ENCODE assay signal across 10 cellular contexts in genomic region chr7:130350945-130351663, GRCh38. TPM values are rescaled to one million over a fixed set of nuclear protein-coding genes. Genes with fewer than 3 reads are reported as not detected.
DNase-seq lines count a peak whose midpoint lies in the region; ATAC-seq, FAIRE-seq and TF ChIP-seq lines count a peak whose summit lies in the region.
"Had no signal": no experiment of that assay in that cellular context is flagged by ENCODE, and none has a peak within 500 bp of the region (broad histone marks: within the 10 kb centered on the region; RNA-seq: fewer than 3 reads in every experiment).

No MANE protein-coding gene starts in this region.

- no peaks in the 10 kb centered on the region for H3K9me3 ChIP-seq in SJCRH30 (replicated peaks)
- no peaks in the 10 kb centered on the region for H3K9me3 ChIP-seq in body of pancreas

- ATAC-seq in HG02885 (IDR thresholded peaks at IDR 0.05; ENCODE audit: poor library complexity, unreplicated experiment) = peak; percentile 59
- peak; percentile 57 for ATAC-seq in Right ventricle myocardium superior (ENCODE audit: poor library complexity)
- ATAC-seq in body of pancreas = no peak
- ATAC-seq: HCT116 had no signal

- no peak for FAIRE-seq in RCC 7860 (lab: Jason Lieb, UNC)

- H3K27ac ChIP-seq in SJCRH30 (peak overlapping the region; percentile 91), skin epidermis (peak overlapping the region in 18 of 21 experiments; percentile 5 to 79 (median 56)), body of pancreas (no peak overlapping the region)

- no peak for TF ChIP-seq CTCF in body of pancreas (IDR thresholded peaks at IDR 0.05)

- DNase-seq in SJCRH30 (peak; percentile 93 to 97), Right ventricle myocardium superior (no peak), medulla oblongata (ENCODE audit: extremely low spot score) (no peak), body of pancreas (no peak), RCC 7860 (ENCODE audit: low spot score) (no peak)
- no peak for DNase-seq in activated effector memory CD4-positive, alpha-beta T cell treated with Interleukin-2 at 50 U/mL for 16 hours

- no peaks in the 10 kb centered on the region for H3K36me3 ChIP-seq in SJCRH30
- H3K36me3 ChIP-seq in body of pancreas (replicated peaks in 1 of 2; ENCODE audit: insufficient read depth in 1 of 2, low read depth in 2 of 2) = no peaks in the 10 kb centered on the region

- peak overlapping the region; percentile 38 for H3K4me3 ChIP-seq in SJCRH30
- H3K4me3 ChIP-seq in skin epidermis = no peak overlapping the region
- H3K4me3 ChIP-seq in body of pancreas = no peak overlapping the region

- no peak for TF ChIP-seq POLR2A in body of pancreas (IDR thresholded peaks at IDR 0.05)

- intact Hi-C loops in Right ventricle myocardium superior (cut with DNase I) (no loop called here), body of pancreas (cut with DNase I) (no loop called here)

- H3K4me1 ChIP-seq in SJCRH30 (peaks cover 41% of the 10 kb centered on the region), body of pancreas (peaks cover 3% of the 10 kb centered on the region)

- H3K27me3 ChIP-seq in SJCRH30 (no peaks in the 10 kb centered on the region), body of pancreas (no peaks in the 10 kb centered on the region)

- WGBS in body of pancreas, 2 donors = 67 to 75% methylated on average over 13 to 17 of the region's 17 CpGs

RNA-seq across cellular contexts. Expression of gene CPA5, which starts 6.5 kb away (rescaled TPM):
- total RNA-seq in SJCRH30 (2014; rRNA removed; shearing (Covaris generic)) = 2.6 and 3.3 TPM in 2 replicates
- total RNA-seq in Right ventricle myocardium superior = not detected
- not detected for total RNA-seq in body of pancreas

RNA-seq across cellular contexts. Expression of gene CPA1, which starts 29.2 kb away (rescaled TPM):
- total RNA-seq in SJCRH30 (2014; rRNA removed; shearing (Covaris generic)) = 0.81 and 1.1 TPM in 2 replicates
- total RNA-seq in Right ventricle myocardium superior = not detected
- over 10,000 TPM; 26,456 to 42,834 TPM for total RNA-seq in body of pancreas
- total RNA-seq: activated naive CD4-positive, alpha-beta T cell treated with anti-CD3 and anti-CD28 coated beads, Interleukin-2, amount 50 U/mL, for 72 hours had no signal

RNA-seq across cellular contexts. Expression of gene CPA4, which starts 58.1 kb away (rescaled TPM):
- total RNA-seq in SJCRH30 (2014; rRNA removed; shearing (Covaris generic)) = 3.2 and 4.8 TPM in 2 replicates
- not detected for total RNA-seq in Right ventricle myocardium superior
- 10 to 100 TPM in 1 of 2 donors, 1 to 10 TPM in 1; 9.6 to 10.2 TPM for total RNA-seq in body of pancreas
- total RNA-seq: activated naive CD4-positive, alpha-beta T cell treated with anti-CD3 and anti-CD28 coated beads, Interleukin-2, amount 50 U/mL, for 72 hours had no signal

Comparison
In these comparisons a context has a peak if more than half of its experiments do, and no peak if none do; other contexts are left out.
1. DNase-seq: peak in SJCRH30 (2 of 2); none in Right ventricle myocardium superior (single experiment), medulla oblongata (single experiment), body of pancreas (0 of 4), activated effector memory CD4-positive, alpha-beta T cell treated with Interleukin-2 at 50 U/mL for 16 hours (single experiment) and RCC 7860 (single experiment).
2. H3K27ac ChIP-seq: peak in SJCRH30 (single experiment) and skin epidermis (18 of 21); none in body of pancreas (0 of 4).
3. RNA of gene CPA1, which starts 29.2 kb away (total RNA-seq): 26,456 to 42,834 TPM in body of pancreas; 0.81 to 1.1 TPM in SJCRH30 and not detected in Right ventricle myocardium superior (single experiment); every median in the first group is over 1,000 times any median in the second.